ENCODE assay signal across 8 cellular contexts in genomic region chr9:128555180-128555721, GRCh38. TPM values are rescaled to one million over a fixed set of nuclear protein-coding genes. Genes with fewer than 3 reads are reported as not detected.
DNase-seq lines count a peak whose midpoint lies in the region; ATAC-seq, FAIRE-seq and TF ChIP-seq lines count a peak whose summit lies in the region.

No MANE protein-coding gene starts in this region.

- BruUV-seq in mammary epithelial cell (replicated peaks; lab: Mats Ljungman, UMichigan): no TSS peak

- H2AFZ ChIP-seq in ACC112 (ENCODE audit: low read length, unreplicated experiment) (no peak overlapping the region), mammary epithelial cell (ENCODE audit: low read depth, low read length) (no peak overlapping the region)

- H3K27me3 ChIP-seq in ACC112 (ENCODE audit: insufficient read depth, low read length) (no peaks in the 10 kb centered on the region), HUES64 (ENCODE audit: insufficient read depth, low read length) (peaks cover 5% of the 10 kb centered on the region; the same call in 1 of the 2 replicates), mammary epithelial cell (ENCODE audit: insufficient read depth, low read length) (no peaks in the 10 kb centered on the region), right lobe of liver (no peaks in the 10 kb centered on the region)

- DNase-seq in mammary epithelial cell (peak; percentile 79), right lobe of liver (peak in 1 of 3 donors; percentile 48), GM19239 (ENCODE audit: insufficient read length, low spot score) (no peak), anterior cingulate cortex (lab: John Stamatoyannopoulos, UW) (no peak)

- 12% methylated on average over 8 of the region's 9 CpGs for WGBS in HUES64
- WGBS in mammary epithelial cell (ENCODE audit: low coverage, missing lambda C conversion rate): 1% methylated on average over 9 of the region's 9 CpGs
- 10% methylated on average over 9 of the region's 9 CpGs for WGBS in right lobe of liver (ENCODE audit: insufficient coverage, low coverage, low lambda C conversion rate, missing lambda C conversion rate)

- peak overlapping the region; percentile 82 for H3K4me2 ChIP-seq in mammary epithelial cell (ENCODE audit: insufficient read depth, low read depth, low read length)

- intact Hi-C loops in mammary epithelial cell (cut with micrococcal nuclease): loop anchor here (10.0 kb wide), 1 partner anchor 280 kb away; the partner anchor contains the start of genes GOLGA2 and SWI5
- intact Hi-C loops in right lobe of liver (cut with DNase I): no loop called here

- CTCF ChIA-PET in mammary epithelial cell (lab: Charles Lee; ENCODE audit: low non-redundant PET): no interaction called here

- H3K9ac ChIP-seq in HUES64 (ENCODE audit: low read depth, low read length) (peak overlapping the region; percentile 43; the same call in 1 of the 2 replicates), mammary epithelial cell (ENCODE audit: insufficient read depth, low read length) (peak overlapping the region; percentile 93)

- H3K36me3 ChIP-seq in ACC112 (ENCODE audit: insufficient read depth, low read length) (no peaks in the 10 kb centered on the region), HUES64 (ENCODE audit: insufficient read depth, low read length) (no peaks in the 10 kb centered on the region), mammary epithelial cell (ENCODE audit: insufficient read depth, low read length) (no peaks in the 10 kb centered on the region), right lobe of liver (no peaks in the 10 kb centered on the region)

- no peaks in the 10 kb centered on the region for H4K20me1 ChIP-seq in mammary epithelial cell (ENCODE audit: insufficient read depth, low read length)

- dilution Hi-C loops in mammary epithelial cell (cut with HindIII; ENCODE audit: low sequenced_read_pairs): no loop called here

- H3K79me2 ChIP-seq in ACC112 (ENCODE audit: control insufficient read depth, insufficient read depth, low read length, unreplicated experiment) (peaks cover 65% of the 10 kb centered on the region), mammary epithelial cell (ENCODE audit: insufficient read depth, low read length) (peaks cover 75% of the 10 kb centered on the region)

- H3K27ac ChIP-seq in ACC112 (ENCODE audit: low read depth, low read length) (peak overlapping the region; percentile 84), HUES64 (ENCODE audit: low read depth, low read length) (peak overlapping the region; percentile 50; the same call in 1 of the 2 replicates), mammary epithelial cell (ENCODE audit: insufficient read depth, low read depth, low read length) (peak overlapping the region; percentile 83), right lobe of liver (peak overlapping the region; percentile 12 to 97 (median 97))

- TF ChIP-seq POLR2A in right lobe of liver (IDR thresholded peaks at IDR 0.05): no peak

- no peak for FAIRE-seq in GM19239 (lab: Jason Lieb, UNC)

- H3K4me3 ChIP-seq in ACC112 (ENCODE audit: low read depth, low read length): peak overlapping the region; percentile 92
- H3K4me3 ChIP-seq in HUES64 (ENCODE audit: low read length): peak overlapping the region; percentile 81
- peak overlapping the region; percentile 5 to 66 (median 35) for H3K4me3 ChIP-seq in mammary epithelial cell (replicated peaks in 1 of 3; ENCODE audit: insufficient read depth in 1 of 3, low read depth in 2 of 3, low read length in 3 of 3)
- no peak overlapping the region for H3K4me3 ChIP-seq in right lobe of liver

- H3K4me1 ChIP-seq in ACC112 (ENCODE audit: control insufficient read depth, insufficient read depth, low read length, unreplicated experiment): peaks cover 65% of the 10 kb centered on the region
- H3K4me1 ChIP-seq in HUES64 (ENCODE audit: insufficient read depth, low read length): peaks cover 53% of the 10 kb centered on the region
- peaks cover 65% of the 10 kb centered on the region for H3K4me1 ChIP-seq in mammary epithelial cell (ENCODE audit: insufficient read depth, low read length)
- H3K4me1 ChIP-seq in right lobe of liver: peaks cover 0 to 63% (median 25%) of the 10 kb centered on the region in 4 donors

- in situ Hi-C loops in mammary epithelial cell (cut with MboI; ENCODE audit: low sequenced_read_pairs in 2 of 2): loop anchor here in 1 of 2 donors (10.0 kb wide), 1 partner anchor 120 kb away; no protein-coding TSS in a partner anchor

- ATAC-seq in right lobe of liver (peak in 2 of 4 donors; percentile 18 to 26), GM19452 (IDR thresholded peaks at IDR 0.05; ENCODE audit: unreplicated experiment) (no peak), HG02981 (IDR thresholded peaks at IDR 0.05; ENCODE audit: unreplicated experiment) (no peak)

- no peaks in the 10 kb centered on the region for H3K9me3 ChIP-seq in HUES64 (ENCODE audit: insufficient read depth, low read depth, low read length)
- H3K9me3 ChIP-seq in mammary epithelial cell (replicated peaks; ENCODE audit: insufficient read depth, low read length): no peaks in the 10 kb centered on the region
- H3K9me3 ChIP-seq in right lobe of liver: no peaks in the 10 kb centered on the region

- no peak for TF ChIP-seq CTCF in mammary epithelial cell (conservative IDR thresholded peaks at IDR 0.05 in 1 of 2, IDR thresholded peaks at IDR 0.05 in 1 of 2; ENCODE audit: extremely low read depth in 1 of 2, insufficient read depth in 1 of 2, low read depth in 1 of 2, low read length in 2 of 2)
- no peak for TF ChIP-seq CTCF in right lobe of liver (IDR thresholded peaks at IDR 0.05)

RNA-seq across cellular contexts. Expression of gene SPTAN1, which starts 2.9 kb away (rescaled TPM):
- polyA plus RNA-seq in HUES64 (2013, experiment 1 of 2): 87.5 TPM
- 86.7 TPM for polyA plus RNA-seq in HUES64 (2013, experiment 2 of 2)
- 100 to 1,000 TPM; 257 to 307 TPM for total RNA-seq in mammary epithelial cell
- polyA plus RNA-seq in mammary epithelial cell: 97.7 TPM
- polyA minus RNA-seq in mammary epithelial cell: 1,181 TPM
- 100 to 1,000 TPM in 2 of 6 experiments, 10 to 100 TPM in 4; 74.6 to 141 (median 98.6) TPM for total RNA-seq in right lobe of liver

RNA-seq across cellular contexts. Expression of gene GLE1, which starts 50.7 kb away (rescaled TPM):
- polyA plus RNA-seq in HUES64 (2013, experiment 1 of 2): 11.3 TPM
- 15.0 TPM for polyA plus RNA-seq in HUES64 (2013, experiment 2 of 2)
- total RNA-seq in mammary epithelial cell (10 to 100 TPM; 19.7 to 28.8 TPM), right lobe of liver (10 to 100 TPM; 10.5 to 15.9 (median 13.2) TPM)
- polyA plus RNA-seq in mammary epithelial cell: 21.9 TPM
- polyA minus RNA-seq in mammary epithelial cell: 29.4 TPM

Comparison
In these comparisons a context has a peak if more than half of its experiments do, and no peak if none do; other contexts are left out.
1. H3K4me3 ChIP-seq: peak in ACC112 (single experiment), HUES64 (single experiment) and mammary epithelial cell (3 of 3); none in right lobe of liver (0 of 3).
2. Peak in every context shown above with its lines, with median percentiles within 50 percentile points of each other: H3K27ac ChIP-seq.